In genomic region chr9:32775283-32775682, GRCh38 we compare ENCODE assay signal across 38 cellular contexts. TPM values are rescaled to one million over a fixed set of nuclear protein-coding genes. Genes with fewer than 3 reads are reported as not detected.
"Had no signal": no experiment of that assay in that cellular context is flagged by ENCODE, and none has a peak within 500 bp of the region (broad histone marks: within the 10 kb centered on the region; RNA-seq: fewer than 3 reads in every experiment).

No MANE protein-coding gene starts in this region.

- H3K4me3 ChIP-seq: adrenal gland, ascending aorta, body of pancreas, breast epithelium, cardiac muscle cell had no signal

- ATAC-seq: activated naive CD4-positive, alpha-beta T cell treated with anti-CD3 and anti-CD28 coated beads, Interleukin-2, amount 50 U/mL, for 72 hours; activated naive CD8-positive, alpha-beta T cell treated with anti-CD3 and anti-CD28 coated beads, Interleukin-2, amount 50 U/mL, for 24 hours; activated T-cell treated with anti-CD3 and anti-CD28 coated beads, Interleukin-2, amount 50 U/mL, for 4 hours; activated T-cell treated with anti-CD3 and anti-CD28 coated beads, Interleukin-2, amount 50 U/mL, for 72 hours; activated T-helper 17 cell treated with anti-CD3 and anti-CD28 coated beads, Interleukin-2, amount 50 U/mL, for 72 hours; body of pancreas had no signal

- H3K4me1 ChIP-seq: adrenal gland, ascending aorta, body of pancreas, breast epithelium had no signal

- H3K36me3 ChIP-seq: adrenal gland, ascending aorta, brain microvascular endothelial cell, breast epithelium, cardiac muscle cell had no signal

- DNase-seq: activated effector memory CD4-positive, alpha-beta T cell treated with anti-CD3 and anti-CD28 coated beads, Interleukin-2, amount 50 U/mL, for 16 hours; activated effector memory CD4-positive, alpha-beta T cell treated with Interleukin-2 at 50 U/mL for 16 hours; activated gamma-delta T cell; activated gamma-delta T cell treated with Interleukin-2 at 50 U/mL for 16 hours; activated naive CD4-positive, alpha-beta T cell; activated naive CD4-positive, alpha-beta T cell treated with anti-CD3 and anti-CD28 coated beads for 36 hours; activated naive CD4-positive, alpha-beta T cell treated with anti-CD3 and anti-CD28 coated beads, Interleukin-2, amount 10 ng/mL, durations not matched to agents 7 days and 5 days; activated naive CD4-positive, alpha-beta T cell treated with anti-CD3 and anti-CD28 coated beads, Interleukin-2, amount 50 U/mL, for 16 hours; activated naive CD4-positive, alpha-beta T cell treated with Interleukin-2 at 50 U/mL for 16 hours; activated naive CD8-positive, alpha-beta T cell treated with anti-CD3 and anti-CD28 coated beads for 36 hours; activated naive CD8-positive, alpha-beta T cell treated with anti-CD3 and anti-CD28 coated beads, Interleukin-2, amount 10 ng/mL, durations not matched to agents 7 days and 5 days; activated naive CD8-positive, alpha-beta T cell treated with anti-CD3 and anti-CD28 coated beads, Interleukin-2, amount 50 U/mL, for 24 hours; activated T-cell treated with anti-CD3 and anti-CD28 coated beads, Interleukin-2, amount 50 U/mL, for 1 hour; activated T-cell treated with anti-CD3 and anti-CD28 coated beads, Interleukin-2, amount 50 U/mL, for 24 hours; activated T-cell treated with anti-CD3 and anti-CD28 coated beads, Interleukin-2, amount 50 U/mL, for 4 hours; activated T-cell treated with anti-CD3 and anti-CD28 coated beads, Interleukin-2, amount 50 U/mL, for 48 hours; activated T-cell treated with anti-CD3 and anti-CD28 coated beads, Interleukin-2, amount 50 U/mL, for 72 hours; adrenal gland; amniotic stem cell; amygdala; anterior cingulate cortex; aorta; body of pancreas; brain microvascular endothelial cell; caudate nucleus; central memory CD4-positive, alpha-beta T cell; cerebellar nuclear complex had no signal

- H3K27ac ChIP-seq: adrenal gland, ascending aorta, body of pancreas, brain microvascular endothelial cell, breast epithelium, cardiac muscle cell had no signal

- H3K27me3 ChIP-seq: adrenal gland, ascending aorta, body of pancreas, brain microvascular endothelial cell, breast epithelium had no signal

- H3K9me3 ChIP-seq: adrenal gland, body of pancreas had no signal

RNA-seq across cellular contexts. Expression of gene TMEM215, which starts 8.1 kb away (rescaled TPM):
- total RNA-seq: activated naive CD4-positive, alpha-beta T cell treated with anti-CD3 and anti-CD28 coated beads for 36 hours; activated naive CD4-positive, alpha-beta T cell treated with anti-CD3 and anti-CD28 coated beads, Interleukin-2, amount 50 U/mL, for 72 hours; activated naive CD8-positive, alpha-beta T cell treated with anti-CD3 and anti-CD28 coated beads for 36 hours; activated naive CD8-positive, alpha-beta T cell treated with anti-CD3 and anti-CD28 coated beads, Interleukin-2, amount 10 ng/mL, durations not matched to agents 7 days and 5 days; activated T-cell treated with anti-CD3 and anti-CD28 coated beads, Interleukin-2, amount 50 U/mL, for 4 hours; activated T-cell treated with anti-CD3 and anti-CD28 coated beads, Interleukin-2, amount 50 U/mL, for 72 hours; activated T-helper 1 cell treated with anti-CD3 and anti-CD28 coated beads, Interleukin-12 subunit alpha, Interleukin-12 subunit beta, Interleukin-2, Interleukin-4 antibody, amounts not matched to agents 30 ng/mL and 10 ng/mL and 1 ng/mL, durations not matched to agents 14 hours and 24 hours and 36 hours; activated T-helper 17 cell treated with anti-CD3 and anti-CD28 coated beads, Interleukin-2, amount 50 U/mL, for 72 hours; activated T-helper 2 cell treated with anti-CD3 and anti-CD28 coated beads, Interferon-gamma antibody, Interleukin-2, Interleukin-4, amounts not matched to agents 10 μg/mL and 5 μg/mL and 100 μg/mL, durations not matched to agents 14 hours and 24 hours and 36 hours; adrenal gland; aorta; body of pancreas; breast epithelium; bronchial epithelial cell; cardiac muscle cell; cardiac septum; chondrocyte had no signal
- polyA plus RNA-seq: adipose tissue, aorta, cardiac muscle cell had no signal
